14 cellular contexts compared by ENCODE assay signal in genomic region chr14:21528381-21529348, GRCh38. TPM values are rescaled to one million over a fixed set of nuclear protein-coding genes. Genes with fewer than 3 reads are reported as not detected.
DNase-seq lines count a peak whose midpoint lies in the region; ATAC-seq and TF ChIP-seq lines count a peak whose summit lies in the region.
"Had no signal": no experiment of that assay in that cellular context is flagged by ENCODE, and none has a peak within 500 bp of the region (broad histone marks: within the 10 kb centered on the region; RNA-seq: fewer than 3 reads in every experiment).

No MANE protein-coding gene starts in this region.

- H2AFZ ChIP-seq in Karpas-422 (ENCODE audit: low read length), result no peak overlapping the region; the same call in 1 of the 2 replicates

- H3K4me1 Mint-ChIP-seq in brain, result peaks cover 49% of the 10 kb centered on the region
- peaks cover 59% of the 10 kb centered on the region for H3K4me1 Mint-ChIP-seq in neural crest cell

- intact Hi-C loops in ascending aorta (cut with DNase I), result no loop called here

- peak overlapping the region; percentile 21 for H3K4me2 ChIP-seq in Karpas-422 (ENCODE audit: low read depth, low read length, poor library complexity, severe bottlenecking)

- H3K27me3 ChIP-seq in Karpas-422 (ENCODE audit: low read length), result no peaks in the 10 kb centered on the region
- H3K27me3 ChIP-seq in ascending aorta, result no peaks in the 10 kb centered on the region

- no peak overlapping the region for H3K9ac ChIP-seq in Karpas-422 (ENCODE audit: low read length)

- H3K79me2 ChIP-seq in Karpas-422 (ENCODE audit: low read length), result no peaks in the 10 kb centered on the region

- no peaks in the 10 kb centered on the region for H3K9me2 ChIP-seq in Karpas-422 (replicated peaks; ENCODE audit: insufficient read depth, low read length)

- H3K9me3 ChIP-seq in Karpas-422 (ENCODE audit: low read length) (no peaks in the 10 kb centered on the region), ascending aorta (no peaks in the 10 kb centered on the region)
- H3K9me3 ChIP-seq: esophagus muscularis mucosa had no signal

- H3K4me1 ChIP-seq in Karpas-422 (ENCODE audit: low read length) (peaks cover 35% of the 10 kb centered on the region), ascending aorta (peaks cover 4 to 6% of the 10 kb centered on the region in 2 donors)

- H3K36me3 ChIP-seq in Karpas-422 (ENCODE audit: insufficient read depth, low read length) (no peaks in the 10 kb centered on the region), ascending aorta (peaks cover 0 to 3% of the 10 kb centered on the region in 2 donors)

- DNase-seq in Karpas-422 (peak; percentile 51), NCI-H2171 (lab: John Stamatoyannopoulos, UW) (peak; percentile 68), neural crest cell (ENCODE audit: low read depth, low spot score) (no peak), SHP77 treated with DMSO at 0.1 percent for 48 hours (lab: John Stamatoyannopoulos, UW) (no peak), ascending aorta (ENCODE audit: low spot score in 2 of 2) (no peak)
- DNase-seq: activated CD8-positive, alpha-beta memory T cell treated with anti-CD3 and anti-CD28 coated beads for 24 hours; activated gamma-delta T cell treated with Interleukin-2 at 50 U/mL for 16 hours; MM.1S; naive B cell; small intestine had no signal

- H3K9me3 Mint-ChIP-seq in brain (no peaks in the 10 kb centered on the region), neural crest cell (no peaks in the 10 kb centered on the region)
- H3K9me3 Mint-ChIP-seq: central memory CD8-positive, alpha-beta T cell had no signal

- peak overlapping the region in 4 of 5 experiments; percentile 68 to 92 (median 90) for H3K27ac Mint-ChIP-seq in brain
- H3K27ac Mint-ChIP-seq in neural crest cell (ENCODE audit: unreplicated experiment), result peak overlapping the region; percentile 50

- H3K4me3 Mint-ChIP-seq in brain (peak overlapping the region in 3 of 5 experiments; percentile 17 to 78 (median 68)), neural crest cell (peak overlapping the region; percentile 65)
- H3K4me3 Mint-ChIP-seq: central memory CD8-positive, alpha-beta T cell had no signal

- H3K36me3 Mint-ChIP-seq in brain (peaks cover 11% of the 10 kb centered on the region), neural crest cell (ENCODE audit: low read depth) (peaks cover 12% of the 10 kb centered on the region)
- H3K36me3 Mint-ChIP-seq: naive B cell had no signal

- no peak overlapping the region for H3K4me3 ChIP-seq in Karpas-422 (ENCODE audit: low read length)
- no peak overlapping the region for H3K4me3 ChIP-seq in ascending aorta
- H3K4me3 ChIP-seq: esophagus muscularis mucosa had no signal

- no peak for ATAC-seq in HG03439 (IDR thresholded peaks at IDR 0.05; ENCODE audit: unreplicated experiment)

- TF ChIP-seq CTCF in brain (conservative IDR thresholded peaks at IDR 0.05) (no peak), neural crest cell (conservative IDR thresholded peaks at IDR 0.05) (no peak), ascending aorta (IDR thresholded peaks at IDR 0.05) (no peak)

- H4K20me1 ChIP-seq in Karpas-422 (ENCODE audit: insufficient read depth, low read depth, low read length), result no peaks in the 10 kb centered on the region

- H3K27me3 Mint-ChIP-seq in brain (peaks cover 3% of the 10 kb centered on the region), neural crest cell (ENCODE audit: low read depth) (no peaks in the 10 kb centered on the region)

- H3K27ac ChIP-seq in Karpas-422 (ENCODE audit: low read length), result no peak overlapping the region
- no peak overlapping the region for H3K27ac ChIP-seq in ascending aorta
- H3K27ac ChIP-seq: esophagus muscularis mucosa had no signal

RNA-seq across cellular contexts. Expression of gene SALL2, which starts 2.5 kb away (rescaled TPM):
- total RNA-seq in Karpas-422 (2014; rRNA removed; shearing (Covaris generic); ENCODE audit: low replicate concordance), result not detected in 2 replicates
- polyA plus RNA-seq in brain (ENCODE audit: insufficient read depth, low read depth, low replicate concordance), result 77.2 TPM
- total RNA-seq in neural crest cell (160 and 164 TPM in 2 replicates), ascending aorta (18.0 TPM)

RNA-seq across cellular contexts. Expression of gene METTL3, which starts 17.5 kb away (rescaled TPM):
- total RNA-seq in Karpas-422 (2014; rRNA removed; shearing (Covaris generic); ENCODE audit: low replicate concordance), result 83.1 and 105 TPM in 2 replicates
- 33.2 TPM for polyA plus RNA-seq in brain (ENCODE audit: insufficient read depth, low read depth, low replicate concordance)
- total RNA-seq in neural crest cell, result 90.7 and 96.6 TPM in 2 replicates
- total RNA-seq in ascending aorta, result 45.0 TPM

RNA-seq across cellular contexts. Expression of gene OR10G3, which starts 51.2 kb away (rescaled TPM):
- total RNA-seq in Karpas-422 (2014; rRNA removed; shearing (Covaris generic); ENCODE audit: low replicate concordance), result not detected in 2 replicates
- polyA plus RNA-seq in brain (ENCODE audit: insufficient read depth, low read depth, low replicate concordance), result not detected
- total RNA-seq in neural crest cell (not detected in 2 replicates), ascending aorta (not detected)
- total RNA-seq: esophagus muscularis mucosa had no signal
- polyA plus RNA-seq: small intestine had no signal

RNA-seq across cellular contexts. Expression of gene TOX4, which starts 51.7 kb away (rescaled TPM):
- total RNA-seq in Karpas-422 (2014; rRNA removed; shearing (Covaris generic); ENCODE audit: low replicate concordance), result 32.3 and 56.7 TPM in 2 replicates
- 101 TPM for polyA plus RNA-seq in brain (ENCODE audit: insufficient read depth, low read depth, low replicate concordance)
- 59.7 and 64.3 TPM in 2 replicates for total RNA-seq in neural crest cell
- 76.7 TPM for total RNA-seq in ascending aorta

RNA-seq across cellular contexts. Expression of gene RAB2B, which starts 51.9 kb away (rescaled TPM):
- 37.6 and 40.3 TPM in 2 replicates for total RNA-seq in Karpas-422 (2014; rRNA removed; shearing (Covaris generic); ENCODE audit: low replicate concordance)
- polyA plus RNA-seq in brain (ENCODE audit: insufficient read depth, low read depth, low replicate concordance), result 49.6 TPM
- total RNA-seq in neural crest cell (30.2 and 31.6 TPM in 2 replicates), ascending aorta (19.2 TPM)

Comparison
In these comparisons a context has a peak if more than half of its experiments do, and no peak if none do; other contexts are left out.
1. DNase-seq: peak in Karpas-422 (single experiment) and NCI-H2171 (single experiment); none in neural crest cell (single experiment), SHP77 treated with DMSO at 0.1 percent for 48 hours (single experiment) and ascending aorta (0 of 2).
2. RNA of gene SALL2, which starts 2.5 kb away (total RNA-seq): 160 to 164 TPM in neural crest cell and 18.0 TPM in ascending aorta (single experiment); not detected in Karpas-422; every median in the first group is over 10 times any median in the second.